Comparison of ENCODE assay signal across 12 cellular contexts in the genomic region with DNA sequence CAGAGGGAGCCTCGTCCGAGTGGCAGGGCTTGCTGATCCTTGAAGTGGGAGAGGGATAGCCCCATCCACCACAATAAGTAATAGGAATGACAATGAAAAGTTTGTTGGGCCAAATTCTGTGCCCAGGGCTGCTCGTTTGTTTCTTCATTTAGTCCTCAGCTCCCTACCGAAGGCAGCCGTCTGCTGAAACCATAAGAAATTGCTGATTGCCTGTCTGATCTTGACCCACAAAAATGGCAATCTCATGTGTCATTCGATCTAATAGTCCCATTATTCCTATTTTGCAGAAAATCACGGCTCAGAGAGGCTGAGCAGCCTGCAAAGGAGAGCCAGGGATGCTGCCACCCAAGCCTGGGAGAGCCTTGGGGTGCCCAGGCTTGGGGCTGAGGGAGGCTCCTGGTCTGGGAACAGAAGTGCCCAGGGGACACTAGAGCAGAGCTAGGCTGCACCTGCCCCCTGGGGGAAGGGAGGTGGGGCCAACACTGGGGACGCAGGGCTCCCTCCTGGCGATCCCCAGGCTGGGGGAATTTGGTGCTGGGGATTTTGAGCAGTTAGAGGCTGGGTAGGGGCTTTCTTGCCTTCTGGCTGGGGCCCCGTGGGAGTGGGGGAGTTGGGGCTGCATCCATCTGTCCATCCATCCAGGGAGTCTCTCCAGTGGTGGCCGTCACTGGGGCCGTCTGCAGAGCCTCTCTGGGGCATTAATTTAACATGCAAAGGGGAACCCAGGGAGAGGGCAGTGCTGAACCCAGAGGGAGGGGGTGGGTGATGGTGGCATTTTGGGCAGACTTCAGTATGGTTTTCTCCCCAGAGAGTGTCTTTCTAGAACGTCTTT. TPM values are rescaled to one million over a fixed set of nuclear protein-coding genes. Genes with fewer than 3 reads are reported as not detected.
DNase-seq lines count a peak whose midpoint lies in the region; ATAC-seq, FAIRE-seq and TF ChIP-seq lines count a peak whose summit lies in the region.
"Had no signal": no experiment of that assay in that cellular context is flagged by ENCODE, and none has a peak within 500 bp of the region (broad histone marks: within the 10 kb centered on the region; RNA-seq: fewer than 3 reads in every experiment).

No MANE protein-coding gene starts in this region.

- TSS peak; percentile 92 for BruUV-seq in GM12878 (replicated peaks; lab: Mats Ljungman, UMichigan)

- peaks cover 60% of the 10 kb centered on the region for H3K4me1 Mint-ChIP-seq in activated CD4-positive, alpha-beta T cell treated with anti-CD3 and anti-CD28 coated beads, Interleukin-2, amount 10 ng/mL, durations not matched to agents 24 days and 14 days
- peaks cover 87% of the 10 kb centered on the region for H3K4me1 Mint-ChIP-seq in stimulated activated memory B cell treated with anti-CD40 and anti-IgM and Interleukin-4, amounts not matched to agents 10 μg/mL and 1 μg/mL and 100 μg/mL, for 72 hours

- H3K4me2 ChIP-seq in GM12878 (ENCODE audit: control insufficient read depth, insufficient read depth): peak overlapping the region; percentile 51

- H3K4me3 ChIP-seq in GM12878 (0 out of 2 replicates have a peak overlapping the region, but pooled peaks have one; percentile 34), transverse colon (no peak overlapping the region)

- TF ChIP-seq EP300 in GM12878 (IDR thresholded peaks at IDR 0.05; ENCODE audit: borderline replicate concordance in 1 of 2, control insufficient read depth in 1 of 2, low read depth in 2 of 2, low read length in 2 of 2) (peak; percentile 60 to 86; a peak in 2 of 4 replicates), transverse colon (IDR thresholded peaks at IDR 0.05; ENCODE audit: low read depth) (no peak)

- POLR2A ChIA-PET in GM12878 (lab: Charles Lee): interaction anchor here (0.5 to 4.5 kb wide), 9 partner anchors 10 to 168 kb away, joined by 3 to 48 read pairs (median 3); no protein-coding TSS in a partner anchor

- peak overlapping the region; percentile 45 for H3K27ac ChIP-seq in GM12878 (ENCODE audit: control insufficient read depth, insufficient read depth)
- no peak overlapping the region for H3K27ac ChIP-seq in transverse colon

- H3K27me3 ChIP-seq in GM12878 (replicated peaks in 1 of 2; ENCODE audit: control insufficient read depth in 2 of 2, insufficient read depth in 2 of 2, low read length in 1 of 2) (no peaks in the 10 kb centered on the region), transverse colon (no peaks in the 10 kb centered on the region)

- peaks cover 1% of the 10 kb centered on the region for H3K36me3 Mint-ChIP-seq in activated CD4-positive, alpha-beta T cell treated with anti-CD3 and anti-CD28 coated beads, Interleukin-2, amount 10 ng/mL, durations not matched to agents 24 days and 14 days (ENCODE audit: low read depth)
- H3K36me3 Mint-ChIP-seq in stimulated activated memory B cell treated with anti-CD40 and anti-IgM and Interleukin-4, amounts not matched to agents 10 μg/mL and 1 μg/mL and 100 μg/mL, for 72 hours: peaks cover 11% of the 10 kb centered on the region

- H3K9ac ChIP-seq in GM12878 (ENCODE audit: control insufficient read depth, insufficient read depth, low read length): peak overlapping the region; percentile 49; the same call in 1 of the 2 replicates

- H3K79me2 ChIP-seq in GM12878 (ENCODE audit: control insufficient read depth, insufficient read depth, low read length): no peaks in the 10 kb centered on the region

- H2AFZ ChIP-seq in GM12878 (ENCODE audit: control insufficient read depth, low read depth, low read length): peak overlapping the region; percentile 16; the same call in 1 of the 2 replicates

- H3K36me3 ChIP-seq in GM12878 (ENCODE audit: control insufficient read depth in 2 of 2, insufficient read depth in 2 of 2, low read length in 1 of 2) (no peaks in the 10 kb centered on the region), transverse colon (no peaks in the 10 kb centered on the region)

- intact Hi-C loops in activated CD4-positive, alpha-beta T cell treated with anti-CD3 and anti-CD28 coated beads, Interleukin-2, amount 10 ng/mL, durations not matched to agents 24 days and 14 days (cut with micrococcal nuclease): no loop called here
- intact Hi-C loops in GM12878 (cut with micrococcal nuclease; ENCODE audit: unreplicated experiment) (loop anchor here (1.0 to 5.0 kb wide), 6 partner anchors 19 to 238 kb away; no protein-coding TSS in a partner anchor), transverse colon (cut with DNase I; ENCODE audit: low total_unique reads) (no loop called here)

- no peak; the same call in 1 of the 2 replicates for TF ChIP-seq RAD21 in GM12878 (IDR thresholded peaks at IDR 0.05; ENCODE audit: insufficient read depth, low read depth, low read length)

- RAD21 ChIA-PET in GM12878 (lab: Charles Lee; ENCODE audit: unreplicated experiment): interaction anchor here (1.0 to 9.3 kb wide), 18 partner anchors 8 to 238 kb away, joined by 3 to 86 read pairs (median 7); a partner anchor contains a TSS

- peaks cover under 1% of the 10 kb centered on the region; the same call in 2 of the 3 replicates for H3K9me3 ChIP-seq in GM12878 (replicated peaks; ENCODE audit: control insufficient read depth, insufficient read depth, low read length)
- H3K9me3 ChIP-seq in transverse colon: no peaks in the 10 kb centered on the region
- H3K9me3 ChIP-seq: Caco-2 had no signal

- FAIRE-seq in GM12878 (lab: Jason Lieb, UNC): no peak
- FAIRE-seq: H54 had no signal

- TF ChIP-seq POLR2A in GM12878 (IDR thresholded peaks at IDR 0.05; ENCODE audit: low read depth, low read length) (no peak), transverse colon (IDR thresholded peaks at IDR 0.05) (no peak)

- in situ Hi-C loops in GM12878 (cut with MboI) (no loop called here), transverse colon (cut with MboI; ENCODE audit: low pct_ligation_motif_present in 1 of 4, low pct_unique_long_range_greater_than_20kb in 1 of 4, low sequenced_read_pairs in 3 of 4) (no loop called here)

- SMC1A ChIA-PET in GM12878 (lab: Charles Lee; ENCODE audit: uncharacterized antibody, unreplicated experiment): interaction anchor here (0.9 to 4.3 kb wide), 16 partner anchors 12 to 237 kb away, joined by 3 to 35 read pairs (median 5); no protein-coding TSS in a partner anchor

- no peaks in the 10 kb centered on the region for H3K27me3 Mint-ChIP-seq in activated CD4-positive, alpha-beta T cell treated with anti-CD3 and anti-CD28 coated beads, Interleukin-2, amount 10 ng/mL, durations not matched to agents 24 days and 14 days
- H3K27me3 Mint-ChIP-seq in stimulated activated memory B cell treated with anti-CD40 and anti-IgM and Interleukin-4, amounts not matched to agents 10 μg/mL and 1 μg/mL and 100 μg/mL, for 72 hours: peaks cover 7% of the 10 kb centered on the region

- H4K20me1 ChIP-seq in GM12878 (ENCODE audit: control insufficient read depth, insufficient read depth): no peaks in the 10 kb centered on the region

- CTCF ChIA-PET in GM12878 (lab: Yijun Ruan, JAX): interaction anchor here (0.5 to 2.5 kb wide), 7 partner anchors 22 to 239 kb away, joined by 3 to 13 read pairs (median 4); a partner anchor contains a TSS

- H3K4me3 Mint-ChIP-seq in activated CD4-positive, alpha-beta T cell treated with anti-CD3 and anti-CD28 coated beads, Interleukin-2, amount 10 ng/mL, durations not matched to agents 24 days and 14 days: no peak overlapping the region
- H3K4me3 Mint-ChIP-seq in stimulated activated memory B cell treated with anti-CD40 and anti-IgM and Interleukin-4, amounts not matched to agents 10 μg/mL and 1 μg/mL and 100 μg/mL, for 72 hours: peak overlapping the region; percentile 53

- H3K4me1 ChIP-seq in GM12878 (ENCODE audit: control insufficient read depth, insufficient read depth, low read length) (peaks cover 72% of the 10 kb centered on the region), transverse colon (peaks cover 0 to 23% (median 16%) of the 10 kb centered on the region in 4 donors)
- H3K4me1 ChIP-seq: Caco-2 had no signal

- ATAC-seq in HG02885 (IDR thresholded peaks at IDR 0.05; ENCODE audit: poor library complexity, unreplicated experiment) (peak; percentile 36), GM12878 (peak; percentile 68), GM18909 (IDR thresholded peaks at IDR 0.05; ENCODE audit: poor library complexity, unreplicated experiment) (no peak)
- ATAC-seq in stimulated activated memory B cell treated with anti-CD40 and anti-IgM and Interleukin-4, amounts not matched to agents 10 μg/mL and 1 μg/mL and 100 μg/mL, for 72 hours: peak; percentile 83

- H3K27ac Mint-ChIP-seq in activated CD4-positive, alpha-beta T cell treated with anti-CD3 and anti-CD28 coated beads, Interleukin-2, amount 10 ng/mL, durations not matched to agents 24 days and 14 days: peak overlapping the region; percentile 25
- peak overlapping the region; percentile 91 for H3K27ac Mint-ChIP-seq in stimulated activated memory B cell treated with anti-CD40 and anti-IgM and Interleukin-4, amounts not matched to agents 10 μg/mL and 1 μg/mL and 100 μg/mL, for 72 hours

- 2% methylated on average over 13 of the region's 13 CpGs for WGBS in GM12878 (ENCODE audit: insufficient coverage, insufficient replicate concordance, low lambda C conversion rate, missing lambda C conversion rate)
- 65% methylated on average over 12 of the region's 13 CpGs; no CpG with 5 or more reads in 1 of the 2 donors for WGBS in transverse colon (ENCODE audit: low coverage in 1 of 2), 2 donors

- peak in 2 of 3 experiments; percentile 5 to 24; a peak in 2 of 6 replicates for TF ChIP-seq CTCF in GM12878 (IDR thresholded peaks at IDR 0.05 in 2 of 3, conservative IDR thresholded peaks at IDR 0.05 in 1 of 3; ENCODE audit: control insufficient read depth in 2 of 3, extremely low read depth in 1 of 3, insufficient read depth in 1 of 3, low read depth in 3 of 3, low read length in 3 of 3)
- TF ChIP-seq CTCF in transverse colon (IDR thresholded peaks at IDR 0.05): no peak

- no peaks in the 10 kb centered on the region for H3K9me3 Mint-ChIP-seq in activated CD4-positive, alpha-beta T cell treated with anti-CD3 and anti-CD28 coated beads, Interleukin-2, amount 10 ng/mL, durations not matched to agents 24 days and 14 days
- H3K9me3 Mint-ChIP-seq in stimulated activated memory B cell treated with anti-CD40 and anti-IgM and Interleukin-4, amounts not matched to agents 10 μg/mL and 1 μg/mL and 100 μg/mL, for 72 hours: peaks cover 3% of the 10 kb centered on the region

- no peak for DNase-seq in activated CD4-positive, alpha-beta T cell treated with anti-CD3 and anti-CD28 coated beads, Interleukin-2, amount 10 ng/mL, durations not matched to agents 24 days and 14 days
- DNase-seq in activated CD4-positive, alpha-beta T cell treated with anti-CD3 and anti-CD28 coated beads, Interleukin-2, amount 50 U/mL, for 48 hours: no peak
- DNase-seq in GM12878 (ENCODE audit: low read depth, low spot score) (peak; percentile 62), transverse colon (no peak), DMS153 treated with DMSO at 0.1 percent for 48 hours (lab: John Stamatoyannopoulos, UW; ENCODE audit: unreplicated experiment) (no peak)
- DNase-seq: Caco-2; effector CD8-positive, alpha-beta T cell; NCI-H187 had no signal

RNA-seq across cellular contexts. Expression of a gene that starts 53.5 kb away (rescaled TPM):
- total RNA-seq in activated CD4-positive, alpha-beta T cell treated with anti-CD3 and anti-CD28 coated beads, Interleukin-2, amount 10 ng/mL, durations not matched to agents 24 days and 14 days: 152 and 153 TPM in 2 replicates
- total RNA-seq in GM12878 (2013; cell fraction: nucleolus; rRNA removed): 86.2 and 98.0 TPM in 2 replicates
- total RNA-seq in GM12878 (2014; rRNA removed): 9.8 and 10.1 TPM in 2 replicates
- 2.7 and 3.8 TPM in 2 replicates for total RNA-seq in GM12878 (2014; rRNA removed; fragmentation: Illumina TruSeq; extraction: Trizol)
- 35.4 and 37.2 TPM in 2 replicates for total RNA-seq in GM12878 (2021)
- polyA plus RNA-seq in GM12878 (2011; ENCODE audit: low read depth): 2.3 TPM
- polyA plus RNA-seq in GM12878 (2011; rRNA removed): 4.8 and 12.3 TPM in 2 replicates
- 25.7 and 34.2 TPM in 2 replicates for polyA plus RNA-seq in GM12878 (2011; cell fraction: cytosol; rRNA removed)
- 63.5 and 75.0 TPM in 2 replicates for polyA plus RNA-seq in GM12878 (2011; cell fraction: nucleus; rRNA removed)
- 8.7 and 19.7 TPM in 2 replicates for polyA plus RNA-seq in GM12878 (2012)
- 0.41 and 2.4 TPM in 2 replicates for polyA plus RNA-seq in GM12878 (2014; fragmentation: Illumina TruSeq; extraction: Trizol)
- 1 to 10 TPM in 1 of 2 experiments, under 1 TPM in 1; 0.42 to 1.2 TPM for polyA plus RNA-seq in GM12878 (2014; fragmentation: Nextera tagmentation; extraction: Ambion mirVana)
- 39.8 and 43.4 TPM in 2 replicates for polyA plus RNA-seq in GM12878 (2014; rRNA removed)
- polyA plus RNA-seq in GM12878 (2016; fragmentation: Nextera tagmentation; extraction: Ambion mirVana): 10 to 100 TPM; 16.4 to 25.8 TPM
- 9.8 and 26.4 TPM in 2 replicates for polyA minus RNA-seq in GM12878 (2011; rRNA and poly(A)+ RNA removed)
- 27.6 and 37.3 TPM in 2 replicates for polyA minus RNA-seq in GM12878 (2011; cell fraction: cytosol; rRNA and poly(A)+ RNA removed)
- polyA minus RNA-seq in GM12878 (2011; cell fraction: nucleus; rRNA and poly(A)+ RNA removed): 109 and 187 TPM in 2 replicates
- total RNA-seq in transverse colon: 10 to 100 TPM in 2 of 4 donors, 1 to 10 TPM in 2; 2.2 to 17.6 (median 10.8) TPM

Comparison
In these comparisons a context has a peak if more than half of its experiments do, and no peak if none do; other contexts are left out.
1. CTCF ChIP-seq: peak in GM12878 (2 of 3); none in transverse colon (0 of 5).